26 cellular contexts compared by ENCODE assay signal in genomic region chr10:1650542-1651279, GRCh38.
DNase-seq lines count a peak whose midpoint lies in the region; FAIRE-seq and TF ChIP-seq lines count a peak whose summit lies in the region.
"Had no signal": no experiment of that assay in that cellular context is flagged by ENCODE, and none has a peak within 500 bp of the region (broad histone marks: within the 10 kb centered on the region; RNA-seq: fewer than 3 reads in every experiment).

No MANE protein-coding gene starts in this region.

- no peak for TF ChIP-seq EP300 in sigmoid colon (IDR thresholded peaks at IDR 0.05)

- no peaks in the 10 kb centered on the region for H3K4me1 ChIP-seq in sigmoid colon

- H3K9me3 ChIP-seq in sigmoid colon = no peaks in the 10 kb centered on the region
- H3K9me3 ChIP-seq: MG63 had no signal

- H3K36me3 ChIP-seq in bronchial epithelial cell (ENCODE audit: control insufficient read depth, insufficient read depth, low read length) (no peaks in the 10 kb centered on the region), sigmoid colon (no peaks in the 10 kb centered on the region)
- H3K36me3 ChIP-seq: MG63 had no signal

- no peak for TF ChIP-seq POLR2A in sigmoid colon (IDR thresholded peaks at IDR 0.05)

- 83 to 85% methylated on average over 25 of the region's 25 CpGs for WGBS in sigmoid colon, 2 donors

- intact Hi-C loops in sigmoid colon (cut with DNase I) = no loop called here

- peak; percentile 45 for DNase-seq in NCI-H2171 treated with DMSO at 0.1 percent for 48 hours (lab: John Stamatoyannopoulos, UW)
- no peak for DNase-seq in NCI-H2171 (lab: John Stamatoyannopoulos, UW)
- DNase-seq in bronchial epithelial cell (ENCODE audit: low read depth) = no peak
- peak; percentile 68 for DNase-seq in mesenteric fat pad (ENCODE audit: low spot score)
- peak; percentile 34 for DNase-seq in sigmoid colon
- DNase-seq in medulla oblongata (ENCODE audit: extremely low spot score) = no peak
- DNase-seq in DMS 273 (lab: John Stamatoyannopoulos, UW; ENCODE audit: unreplicated experiment) = no peak
- DNase-seq in NCI-H1105 (lab: John Stamatoyannopoulos, UW) = no peak
- DNase-seq: CD8-positive, alpha-beta memory T cell; DMS53; GM23248; H9; HFFc6; Kasumi-1; MG63; NCI-H1048; NCI-H187; NCI-H2107; NCI-H2227 treated with DMSO at 0.1 percent for 48 hours; NCI-H510A treated with DMSO at 0.1 percent for 48 hours; NCI-H748 treated with DMSO at 0.1 percent for 48 hours; PC-9; RPMI8226; SHP77 had no signal

- H3K27me3 ChIP-seq in bronchial epithelial cell (ENCODE audit: control insufficient read depth, insufficient read depth, low read length) (no peaks in the 10 kb centered on the region), sigmoid colon (peaks cover 0 to 10% (median 0%) of the 10 kb centered on the region in 3 donors)
- H3K27me3 ChIP-seq: MG63 had no signal

- no peak overlapping the region for H3K4me3 ChIP-seq in bronchial epithelial cell (ENCODE audit: low read depth, low read length)
- H3K4me3 ChIP-seq in sigmoid colon = no peak overlapping the region
- H3K4me3 ChIP-seq: GM23248, MG63, PC-9, SK-N-MC had no signal

- H3K27ac ChIP-seq in sigmoid colon = no peak overlapping the region
- H3K27ac ChIP-seq: C4-2B, GM23248, PC-9, SK-N-MC had no signal

- peak; percentile 32 for FAIRE-seq in bronchial epithelial cell (lab: Jason Lieb, UNC)

- TF ChIP-seq CTCF in bronchial epithelial cell (IDR thresholded peaks at IDR 0.05; ENCODE audit: insufficient read depth, low read length, severe bottlenecking) (no peak), sigmoid colon (IDR thresholded peaks at IDR 0.05) (no peak)

Comparison
In these comparisons a context has a peak if more than half of its experiments do, and no peak if none do; other contexts are left out.
1. DNase-seq: peak in NCI-H2171 treated with DMSO at 0.1 percent for 48 hours (single experiment), mesenteric fat pad (single experiment) and sigmoid colon (single experiment); none in NCI-H2171 (single experiment), bronchial epithelial cell (single experiment), medulla oblongata (single experiment), DMS 273 (single experiment) and NCI-H1105 (single experiment).